8 cellular contexts compared by ENCODE assay signal in the genomic region with DNA sequence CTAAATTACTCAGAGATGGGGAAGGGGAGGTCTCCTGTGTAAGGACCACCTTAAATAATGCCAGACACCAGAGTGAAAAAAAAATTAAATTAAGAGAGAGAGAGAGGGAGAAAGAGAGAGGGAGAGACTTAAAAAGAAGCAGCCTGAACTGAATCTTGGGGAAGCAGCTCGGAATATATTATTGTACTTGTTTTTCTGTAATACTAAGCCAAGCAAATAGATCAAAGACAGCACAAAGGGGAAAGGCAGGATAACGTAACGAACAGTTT. TPM values are rescaled to one million over a fixed set of nuclear protein-coding genes. Genes with fewer than 3 reads are reported as not detected.
A peak's percentile ranks its signal among the peaks of the same experiment; 100 is the strongest.
DNase-seq lines count a peak whose midpoint lies in the region; ATAC-seq and TF ChIP-seq lines count a peak whose summit lies in the region.

No MANE protein-coding gene starts in this region.

- H3K9ac ChIP-seq in DND-41 (ENCODE audit: low read depth, low read length) = peak overlapping the region; percentile 75

- peak overlapping the region; percentile 62 to 81 (median 66) for H3K4me3 Mint-ChIP-seq in T-cell

- 3 to 5% (median 4%) methylated on average over 3 of the region's 3 CpGs for WGBS in psoas muscle, 3 donors

- H3K4me3 ChIP-seq in DND-41 (ENCODE audit: low read depth in 1 of 2, low read length in 2 of 2) = peak overlapping the region; percentile 61 to 71; a peak in 3 of 4 replicates
- peak overlapping the region; percentile 73 for H3K4me3 ChIP-seq in fibroblast of the aortic adventitia (ENCODE audit: low read depth, low read length)
- H3K4me3 ChIP-seq in psoas muscle = peak overlapping the region; percentile 89

- peaks cover 70% of the 10 kb centered on the region for H3K79me2 ChIP-seq in DND-41 (ENCODE audit: insufficient read depth, low read length)

- peak overlapping the region; percentile 62 to 73 for H3K27ac Mint-ChIP-seq in T-cell

- peaks cover 51% of the 10 kb centered on the region for H3K4me1 ChIP-seq in DND-41 (ENCODE audit: insufficient read depth, low read length)
- H3K4me1 ChIP-seq in psoas muscle = peaks cover 19% of the 10 kb centered on the region

- peak overlapping the region; percentile 71 for H3K4me2 ChIP-seq in DND-41 (ENCODE audit: insufficient read depth, low read length)

- H3K4me1 Mint-ChIP-seq in T-cell = peaks cover 18 to 55% (median 21%) of the 10 kb centered on the region in 3 donors

- POLR2A ChIA-PET in T-cell (lab: Charles Lee) = interaction anchor here in 1 of 2 donors (0.5 to 2.2 kb wide), 2 partner anchors 10 to 56 kb away, joined by 5 to 6 read pairs; no protein-coding TSS in a partner anchor

- H4K20me1 ChIP-seq in DND-41 (ENCODE audit: insufficient read depth, low read length) = peaks cover 4% of the 10 kb centered on the region; the same call in 1 of the 2 replicates

- peak overlapping the region; percentile 82 for H2AFZ ChIP-seq in DND-41 (ENCODE audit: low read depth, low read length)

- TF ChIP-seq CTCF in DND-41 (IDR thresholded peaks at IDR 0.05; ENCODE audit: borderline replicate concordance, extremely low read depth, low read length, poor library complexity, severe bottlenecking) = no peak
- no peak for TF ChIP-seq CTCF in fibroblast of the aortic adventitia (IDR thresholded peaks at IDR 0.05; ENCODE audit: insufficient read depth, low read length)
- no peak for TF ChIP-seq CTCF in psoas muscle (IDR thresholded peaks at IDR 0.05)

- ATAC-seq in DND-41 (ENCODE audit: insufficient read depth, low read depth) = no peak
- ATAC-seq in T-cell (replicated peaks in 1 of 4) = no peak
- ATAC-seq in psoas muscle = no peak
- ATAC-seq in HG03196 (IDR thresholded peaks at IDR 0.05; ENCODE audit: unreplicated experiment) = no peak
- no peak for ATAC-seq in GM21737 (IDR thresholded peaks at IDR 0.05; ENCODE audit: unreplicated experiment)

- H3K27ac ChIP-seq in DND-41 (ENCODE audit: low read length) (peak overlapping the region; percentile 77), psoas muscle (peak overlapping the region; percentile 96)

- H3K36me3 Mint-ChIP-seq in T-cell = peaks cover 8% of the 10 kb centered on the region

- DNase-seq in DND-41 (no peak), T-cell (no peak), fibroblast of the aortic adventitia (ENCODE audit: low read depth) (peak; percentile 75), psoas muscle (no peak), islet precursor cell (no peak), COR-L47 (lab: John Stamatoyannopoulos, UW) (no peak)

- H3K27me3 Mint-ChIP-seq in T-cell = peaks cover 50 to 61% of the 10 kb centered on the region in 2 donors

- H3K9me3 Mint-ChIP-seq in T-cell = no peaks in the 10 kb centered on the region

- H3K27me3 ChIP-seq in DND-41 (ENCODE audit: insufficient read depth, low read length, poor library complexity) (peaks cover 18% of the 10 kb centered on the region), psoas muscle (ENCODE audit: insufficient read depth in 3 of 3, low read length in 2 of 3) (no peaks in the 10 kb centered on the region)

- H3K9me3 ChIP-seq in DND-41 (ENCODE audit: insufficient read depth, low read length, severe bottlenecking) (no peaks in the 10 kb centered on the region), psoas muscle (no peaks in the 10 kb centered on the region)

- CTCF ChIA-PET in T-cell (lab: Charles Lee) = interaction anchor here in 1 of 2 donors (0.7 kb wide), 1 partner anchor 873 kb away, joined by 3 read pairs; no protein-coding TSS in a partner anchor

- H3K36me3 ChIP-seq in DND-41 (ENCODE audit: insufficient read depth, low read length) (no peaks in the 10 kb centered on the region), psoas muscle (ENCODE audit: insufficient read depth in 1 of 2, low read depth in 1 of 2) (no peaks in the 10 kb centered on the region)

- intact Hi-C loops in psoas muscle (cut with DNase I) = loop anchor here in 1 of 2 donors (5.0 to 10.0 kb wide), 3 partner anchors 111 to 361 kb away; a partner anchor contains a TSS

RNA-seq across cellular contexts. Expression of gene ZEB2, which starts 4.6 kb away (rescaled TPM):
- total RNA-seq in T-cell (100 to 1,000 TPM in 1 of 5 donors, 10 to 100 TPM in 3, 1 to 10 TPM in 1; 8.9 to 106 (median 23.7) TPM), fibroblast of the aortic adventitia (ENCODE audit: low replicate concordance) (104 and 129 TPM in 2 replicates), psoas muscle (10 to 100 TPM; 23.3 to 48.7 (median 37.9) TPM)
- 10 to 100 TPM; 11.6 to 18.1 (median 11.7) TPM for polyA plus RNA-seq in psoas muscle
